In the genomic region with DNA sequence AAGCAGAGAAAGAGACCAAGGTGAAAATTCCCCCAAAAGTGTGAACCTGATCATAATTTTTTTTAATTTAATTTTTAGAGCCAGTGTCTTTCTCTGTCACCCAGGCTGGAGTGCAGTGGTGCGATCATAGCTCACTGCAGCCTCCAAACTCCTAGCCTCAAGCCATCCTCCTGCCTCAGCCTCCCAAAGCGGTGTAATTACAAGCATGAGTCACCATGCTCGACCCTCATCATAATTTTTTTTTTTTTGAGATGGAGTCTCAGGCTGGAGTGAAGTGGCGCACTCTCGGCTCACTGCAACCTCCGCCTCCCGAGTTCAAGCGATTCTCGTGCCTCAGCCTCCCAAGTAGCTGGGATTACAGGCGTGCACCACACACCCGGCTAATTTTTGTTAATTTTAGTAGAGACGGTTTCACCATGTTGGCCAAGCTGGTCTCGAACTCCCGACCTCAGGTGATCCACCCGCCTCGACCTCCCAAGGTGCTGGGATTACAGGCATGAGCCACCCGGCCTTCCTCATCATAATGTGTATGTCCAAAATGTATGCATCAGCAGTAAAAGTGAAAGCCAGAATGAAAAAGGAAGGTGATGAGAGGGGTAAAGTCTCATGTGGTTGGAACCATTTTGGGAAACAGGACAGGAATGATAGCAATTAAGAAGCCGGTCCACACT, we compare ENCODE assay signal across 8 cellular contexts. TPM values are rescaled to one million over a fixed set of nuclear protein-coding genes. Genes with fewer than 3 reads are reported as not detected.
DNase-seq lines count a peak whose midpoint lies in the region; ATAC-seq and TF ChIP-seq lines count a peak whose summit lies in the region.
"Not testable (repeated sequence)": the region's sequence is repeated elsewhere in the genome, so short reads cannot be mapped to it uniquely, and the experiment has no call there.

No MANE protein-coding gene starts in this region.

- H3K27ac ChIP-seq in SU-DHL-6 (ENCODE audit: low read depth, low read length): peak overlapping the region; percentile 25; the same call in 1 of the 2 replicates
- peak overlapping the region; percentile 84 for H3K27ac ChIP-seq in iPS-20b (ENCODE audit: low read length)

- H3K9me2 ChIP-seq in SU-DHL-6 (replicated peaks; ENCODE audit: insufficient read depth, low read length): not testable (repeated sequence)

- peak; percentile 2 for ATAC-seq in HG03097 (IDR thresholded peaks at IDR 0.05; ENCODE audit: low FRiP score, unreplicated experiment)
- not testable (repeated sequence) for ATAC-seq in effector memory CD8-positive, alpha-beta T cell (replicated peaks); stimulated activated naive CD8-positive, alpha-beta T cell treated with anti-CD3 and anti-CD28 coated beads, Interleukin-15, amount 100 ng/mL, for 72 hours

- not testable (repeated sequence) for DNase-seq in AG10803 (ENCODE audit: low read depth); neural crest cell (ENCODE audit: low read depth, low spot score); stimulated activated naive CD8-positive, alpha-beta T cell treated with anti-CD3 and anti-CD28 coated beads, Interleukin-15, amount 100 ng/mL, for 72 hours
- peak in 1 of 3 experiments; percentile 5 for DNase-seq in effector memory CD8-positive, alpha-beta T cell

- H3K27ac Mint-ChIP-seq in activated naive CD8-positive, alpha-beta T cell: peak overlapping the region; percentile 98
- peak overlapping the region; percentile 95 to 99 for H3K27ac Mint-ChIP-seq in effector memory CD8-positive, alpha-beta T cell
- peak overlapping the region; percentile 99 for H3K27ac Mint-ChIP-seq in neural crest cell (ENCODE audit: unreplicated experiment)
- H3K27ac Mint-ChIP-seq in stimulated activated naive CD8-positive, alpha-beta T cell treated with anti-CD3 and anti-CD28 coated beads, Interleukin-15, amount 100 ng/mL, for 72 hours: peak overlapping the region; percentile 98 to 100

- H3K27me3 ChIP-seq in SU-DHL-6 (ENCODE audit: low read length); iPS-20b (ENCODE audit: insufficient read depth, low read length): not testable (repeated sequence)

- H3F3A ChIP-seq in SU-DHL-6 (ENCODE audit: insufficient read depth): not testable (repeated sequence)

- H3K27me3 Mint-ChIP-seq in activated naive CD8-positive, alpha-beta T cell; effector memory CD8-positive, alpha-beta T cell; neural crest cell (ENCODE audit: low read depth); stimulated activated naive CD8-positive, alpha-beta T cell treated with anti-CD3 and anti-CD28 coated beads, Interleukin-15, amount 100 ng/mL, for 72 hours: not testable (repeated sequence)

- H3K9ac ChIP-seq in SU-DHL-6 (ENCODE audit: low read length) (peak overlapping the region; percentile 86), iPS-20b (ENCODE audit: low read depth, low read length) (peak overlapping the region; percentile 96; the same call in 1 of the 2 replicates)

- TF ChIP-seq CTCF in AG10803 (conservative IDR thresholded peaks at IDR 0.05; ENCODE audit: low read length); SU-DHL-6 (IDR thresholded peaks at IDR 0.05; ENCODE audit: insufficient read depth, low read length, poor library complexity, severe bottlenecking); neural crest cell (conservative IDR thresholded peaks at IDR 0.05): not testable (repeated sequence)

- H3K4me2 ChIP-seq in SU-DHL-6 (ENCODE audit: low read depth, low read length, poor library complexity, severe bottlenecking): peak overlapping the region; percentile 95

- H3K4me3 ChIP-seq in AG10803 (ENCODE audit: low read length) (peak overlapping the region; percentile 76), SU-DHL-6 (ENCODE audit: insufficient read depth, low read length, poor library complexity, severe bottlenecking) (peak overlapping the region; percentile 86), iPS-20b (ENCODE audit: low read length) (peak overlapping the region; percentile 90)

- H3K4me1 Mint-ChIP-seq in activated naive CD8-positive, alpha-beta T cell (ENCODE audit: low read depth): peaks cover 34% of the 10 kb centered on the region
- peaks cover 14 to 20% of the 10 kb centered on the region in 2 donors for H3K4me1 Mint-ChIP-seq in effector memory CD8-positive, alpha-beta T cell (ENCODE audit: low read depth in 2 of 2)
- H3K4me1 Mint-ChIP-seq in neural crest cell: peaks cover 22% of the 10 kb centered on the region
- peaks cover 32% of the 10 kb centered on the region for H3K4me1 Mint-ChIP-seq in stimulated activated naive CD8-positive, alpha-beta T cell treated with anti-CD3 and anti-CD28 coated beads, Interleukin-15, amount 100 ng/mL, for 72 hours

- peaks cover 32% of the 10 kb centered on the region for H3K79me2 ChIP-seq in SU-DHL-6 (ENCODE audit: insufficient read depth, low read length)

- H3K36me3 ChIP-seq in SU-DHL-6 (ENCODE audit: low read length): peaks cover 23% of the 10 kb centered on the region
- H3K36me3 ChIP-seq in iPS-20b (ENCODE audit: insufficient read depth, low read depth, low read length): peaks cover 29% of the 10 kb centered on the region

- not testable (repeated sequence) for H3K4me1 ChIP-seq in iPS-20b (ENCODE audit: insufficient read depth, low read length)

- H3K9me3 ChIP-seq in SU-DHL-6 (ENCODE audit: insufficient read depth, low read length); iPS-20b (ENCODE audit: insufficient read depth, low read depth, low read length): not testable (repeated sequence)

- H3K9me3 Mint-ChIP-seq in activated naive CD8-positive, alpha-beta T cell (ENCODE audit: low read depth); effector memory CD8-positive, alpha-beta T cell; neural crest cell; stimulated activated naive CD8-positive, alpha-beta T cell treated with anti-CD3 and anti-CD28 coated beads, Interleukin-15, amount 100 ng/mL, for 72 hours: not testable (repeated sequence)

- H2AFZ ChIP-seq in SU-DHL-6 (ENCODE audit: low read depth, low read length, severe bottlenecking): peak overlapping the region; percentile 84

- peak overlapping the region; percentile 96 for H3K4me3 Mint-ChIP-seq in activated naive CD8-positive, alpha-beta T cell
- peak overlapping the region; percentile 75 to 86 for H3K4me3 Mint-ChIP-seq in effector memory CD8-positive, alpha-beta T cell
- H3K4me3 Mint-ChIP-seq in neural crest cell: peak overlapping the region; percentile 93
- H3K4me3 Mint-ChIP-seq in stimulated activated naive CD8-positive, alpha-beta T cell treated with anti-CD3 and anti-CD28 coated beads, Interleukin-15, amount 100 ng/mL, for 72 hours: peak overlapping the region; percentile 78 to 98

- H3K36me3 Mint-ChIP-seq in activated naive CD8-positive, alpha-beta T cell; neural crest cell (ENCODE audit: low read depth): not testable (repeated sequence)
- H3K36me3 Mint-ChIP-seq in effector memory CD8-positive, alpha-beta T cell (ENCODE audit: insufficient read depth): peaks cover 53% of the 10 kb centered on the region

- not testable (repeated sequence) for H4K20me1 ChIP-seq in SU-DHL-6 (ENCODE audit: low read depth, low read length)

RNA-seq across cellular contexts. Expression of a gene that starts 0.6 kb away (rescaled TPM):
- 315 and 324 TPM in 2 replicates for total RNA-seq in neural crest cell

RNA-seq across cellular contexts. Expression of a gene that starts 25.7 kb away (rescaled TPM):
- total RNA-seq in neural crest cell: 23.0 and 23.6 TPM in 2 replicates

RNA-seq across cellular contexts. Expression of a gene that starts 32.2 kb away (rescaled TPM):
- total RNA-seq in neural crest cell: 0.86 and 1.5 TPM in 2 replicates
